Comparison of ENCODE assay signal across 8 cellular contexts in genomic region chr3:143002083-143002712, GRCh38. TPM values are rescaled to one million over a fixed set of nuclear protein-coding genes. Genes with fewer than 3 reads are reported as not detected.
A peak's percentile ranks its signal among the peaks of the same experiment; 100 is the strongest.
DNase-seq lines count a peak whose midpoint lies in the region; ATAC-seq and TF ChIP-seq lines count a peak whose summit lies in the region.

No MANE protein-coding gene starts in this region.

- H3K27me3 ChIP-seq in gastroesophageal sphincter (no peaks in the 10 kb centered on the region), sigmoid colon (no peaks in the 10 kb centered on the region)

- H3K4me3 ChIP-seq in gastroesophageal sphincter (peak overlapping the region; percentile 75 to 85), sigmoid colon (peak overlapping the region; percentile 64 to 95 (median 94))

- TF ChIP-seq CTCF in activated CD8-positive, alpha-beta T cell treated with anti-CD3 and anti-CD28 coated beads for 36 hours (IDR thresholded peaks at IDR 0.05) = no peak
- TF ChIP-seq CTCF in gastroesophageal sphincter (IDR thresholded peaks at IDR 0.05) (no peak), sigmoid colon (IDR thresholded peaks at IDR 0.05) (no peak)

- H3K9me3 ChIP-seq in gastroesophageal sphincter = no peaks in the 10 kb centered on the region
- H3K9me3 ChIP-seq in sigmoid colon = no peaks in the 10 kb centered on the region

- H3K27ac Mint-ChIP-seq in activated CD8-positive, alpha-beta T cell treated with anti-CD3 and anti-CD28 coated beads for 36 hours = peak overlapping the region; percentile 100

- H3K27ac ChIP-seq in gastroesophageal sphincter = peak overlapping the region; percentile 54 to 95 (median 92)
- H3K27ac ChIP-seq in sigmoid colon = peak overlapping the region; percentile 91 to 95 (median 92)

- CTCF ChIA-PET in activated CD8-positive, alpha-beta T cell treated with anti-CD3 and anti-CD28 coated beads for 36 hours (lab: Charles Lee) = interaction anchor here (0.7 to 3.4 kb wide), 12 partner anchors 9 to 974 kb away, joined by 3 to 18 read pairs (median 4); partner anchors contain the start of gene PLS1

- H3K27me3 Mint-ChIP-seq in activated CD8-positive, alpha-beta T cell treated with anti-CD3 and anti-CD28 coated beads for 36 hours = peaks cover 4% of the 10 kb centered on the region

- TF ChIP-seq POLR2A in gastroesophageal sphincter (IDR thresholded peaks at IDR 0.05) (no peak), sigmoid colon (IDR thresholded peaks at IDR 0.05) (no peak)

- H3K4me1 ChIP-seq in gastroesophageal sphincter (peaks cover 3 to 77% (median 14%) of the 10 kb centered on the region in 3 donors), sigmoid colon (peaks cover 0 to 49% (median 36%) of the 10 kb centered on the region in 4 donors)

- H3K4me3 Mint-ChIP-seq in activated CD8-positive, alpha-beta T cell treated with anti-CD3 and anti-CD28 coated beads for 36 hours = peak overlapping the region; percentile 92

- ATAC-seq in activated CD4-positive, CD25-positive, alpha-beta regulatory T cell treated with anti-CD3 and anti-CD28 coated beads, Interleukin-2, amount 50 U/mL, for 24 hours = peak; percentile 39 to 41
- peak; percentile 40 for ATAC-seq in activated CD8-positive, alpha-beta T cell treated with anti-CD3 and anti-CD28 coated beads for 36 hours
- no peak for ATAC-seq in gastroesophageal sphincter

- POLR2A ChIA-PET in activated CD8-positive, alpha-beta T cell treated with anti-CD3 and anti-CD28 coated beads for 36 hours (lab: Charles Lee) = interaction anchor here (0.5 to 2.6 kb wide), 17 partner anchors 10 to 970 kb away, joined by 3 to 30 read pairs (median 4); partner anchors contain the start of genes ATR, DIPK2A and TRPC1

- no peak for DNase-seq in activated CD4-positive, CD25-positive, alpha-beta regulatory T cell (lab: John Stamatoyannopoulos, UW)
- DNase-seq in HCEC 1CT = peak; percentile 41
- peak; percentile 59 for DNase-seq in M059J (ENCODE audit: low read depth)
- DNase-seq in activated CD8-positive, alpha-beta T cell treated with anti-CD3 and anti-CD28 coated beads for 36 hours = peak; percentile 32
- no peak for DNase-seq in sigmoid colon
- DNase-seq in posterior cingulate gyrus = no peak

- 0% methylated on average over 15 to 19 of the region's 19 CpGs for WGBS in gastroesophageal sphincter (ENCODE audit: low coverage in 1 of 2), 2 donors
- WGBS in sigmoid colon, 2 donors = 0% methylated on average over 19 of the region's 19 CpGs

- H3K36me3 Mint-ChIP-seq in activated CD8-positive, alpha-beta T cell treated with anti-CD3 and anti-CD28 coated beads for 36 hours (ENCODE audit: low read depth) = peaks cover 24% of the 10 kb centered on the region

- H3K4me1 Mint-ChIP-seq in activated CD8-positive, alpha-beta T cell treated with anti-CD3 and anti-CD28 coated beads for 36 hours (ENCODE audit: low read depth) = peaks cover 36% of the 10 kb centered on the region

- H3K9me3 Mint-ChIP-seq in activated CD8-positive, alpha-beta T cell treated with anti-CD3 and anti-CD28 coated beads for 36 hours = no peaks in the 10 kb centered on the region

- no peaks in the 10 kb centered on the region for H3K36me3 ChIP-seq in gastroesophageal sphincter
- H3K36me3 ChIP-seq in sigmoid colon = no peaks in the 10 kb centered on the region

- intact Hi-C loops in activated CD8-positive, alpha-beta T cell treated with anti-CD3 and anti-CD28 coated beads for 36 hours (cut with micrococcal nuclease) = loop anchor here (5.0 kb wide), 2 partner anchors 425 to 555 kb away; partner anchors contain the start of genes ATR and XRN1
- intact Hi-C loops in sigmoid colon (cut with DNase I) (loop anchor here (5.0 kb wide), 4 partner anchors 280 to 970 kb away; partner anchors contain the start of genes ATR, DIPK2A, TRPC1 and XRN1), posterior cingulate gyrus (cut with DNase I) (no loop called here)

- TF ChIP-seq EP300 in gastroesophageal sphincter (IDR thresholded peaks at IDR 0.05) = no peak
- no peak for TF ChIP-seq EP300 in sigmoid colon (IDR thresholded peaks at IDR 0.05)

RNA-seq across cellular contexts. Expression of gene U2SURP, which starts 0.8 kb away (rescaled TPM):
- 73.5 and 83.3 TPM in 2 replicates for total RNA-seq in M059J (2014; rRNA removed; shearing (Covaris generic))
- total RNA-seq in activated CD8-positive, alpha-beta T cell treated with anti-CD3 and anti-CD28 coated beads for 36 hours = 100 to 1,000 TPM; 160 to 174 TPM
- total RNA-seq in gastroesophageal sphincter (100 to 1,000 TPM in 1 of 4 donors, 10 to 100 TPM in 3; 40.5 to 111 (median 60.4) TPM), sigmoid colon (10 to 100 TPM; 66.8 to 79.8 (median 68.0) TPM)
- polyA plus RNA-seq in sigmoid colon = 10 to 100 TPM; 11.4 to 28.2 (median 14.3) TPM

RNA-seq across cellular contexts. Expression of gene PAQR9, which starts 38.7 kb away (rescaled TPM):
- total RNA-seq in M059J (2014; rRNA removed; shearing (Covaris generic)) = 0.12 and 0.59 TPM in 2 replicates
- total RNA-seq in activated CD8-positive, alpha-beta T cell treated with anti-CD3 and anti-CD28 coated beads for 36 hours = not detected
- total RNA-seq in gastroesophageal sphincter (not detected), sigmoid colon (not detected)
- polyA plus RNA-seq in sigmoid colon = not detected

Comparison
In these comparisons a context has a peak if more than half of its experiments do, and no peak if none do; other contexts are left out.
1. DNase-seq: peak in HCEC 1CT (single experiment), M059J (single experiment) and activated CD8-positive, alpha-beta T cell treated with anti-CD3 and anti-CD28 coated beads for 36 hours (single experiment); none in activated CD4-positive, CD25-positive, alpha-beta regulatory T cell (0 of 4), sigmoid colon (single experiment) and posterior cingulate gyrus (0 of 10).